In the genomic region with DNA sequence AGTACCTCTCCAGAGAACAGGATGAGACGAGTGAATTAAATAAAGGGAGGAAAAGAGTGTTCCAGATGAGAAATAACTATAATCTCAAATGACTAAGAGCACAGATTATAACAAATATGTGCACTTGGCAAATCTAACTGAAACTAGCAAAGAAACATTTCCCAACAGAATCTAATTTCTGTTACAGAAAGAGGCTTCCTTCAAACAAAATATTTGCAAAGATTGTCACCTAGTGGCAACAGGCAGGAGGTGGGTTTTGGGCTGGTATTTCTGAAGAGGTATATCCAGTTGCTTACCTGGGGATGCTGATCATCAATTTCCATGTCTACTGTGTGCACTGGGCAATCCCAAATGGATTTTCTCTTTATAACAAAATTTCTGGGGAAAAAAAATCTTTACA, we compare ENCODE assay signal across 11 cellular contexts. TPM values are rescaled to one million over a fixed set of nuclear protein-coding genes. Genes with fewer than 3 reads are reported as not detected.
DNase-seq lines count a peak whose midpoint lies in the region; ATAC-seq and TF ChIP-seq lines count a peak whose summit lies in the region.
"Had no signal": no experiment of that assay in that cellular context is flagged by ENCODE, and none has a peak within 500 bp of the region (broad histone marks: within the 10 kb centered on the region; RNA-seq: fewer than 3 reads in every experiment).

No MANE protein-coding gene starts in this region.

- no peaks in the 10 kb centered on the region for H3K36me3 ChIP-seq in MM.1S (replicated peaks; ENCODE audit: insufficient read depth, low read length)
- no peaks in the 10 kb centered on the region for H3K36me3 ChIP-seq in CD8-positive, alpha-beta T cell (ENCODE audit: insufficient read depth, low read length)
- H3K36me3 ChIP-seq: BLaER1 treated with 17β-estradiol and CSF1 and Interleukin-3, amounts not matched to agents 10 nM and 100 nM had no signal

- H3K79me2 ChIP-seq in MM.1S (ENCODE audit: low read length) = no peaks in the 10 kb centered on the region

- DNase-seq in NCI-H2171 treated with DMSO at 0.1 percent for 48 hours (lab: John Stamatoyannopoulos, UW) (peak; percentile 19), NCI-H2171 (lab: John Stamatoyannopoulos, UW) (no peak), MM.1S (peak; percentile 28), choroid plexus epithelial cell (ENCODE audit: low read depth) (peak; percentile 34), progenitor cell of endocrine pancreas (ENCODE audit: low spot score, unreplicated experiment) (no peak)
- DNase-seq in CD8-positive, alpha-beta T cell = no peak
- DNase-seq in central memory CD4-positive, alpha-beta T cell = no peak
- DNase-seq: activated T-cell treated with anti-CD3 and anti-CD28 coated beads, Interleukin-2, amount 50 U/mL, for 24 hours had no signal

- no peak overlapping the region for H3K4me3 Mint-ChIP-seq in progenitor cell of endocrine pancreas (ENCODE audit: low read depth)
- H3K4me3 Mint-ChIP-seq in CD8-positive, alpha-beta T cell = no peak overlapping the region
- H3K4me3 Mint-ChIP-seq: activated T-cell treated with anti-CD3 and anti-CD28 coated beads, Interleukin-2, amount 50 U/mL, for 24 hours had no signal

- no peaks in the 10 kb centered on the region for H3K4me1 ChIP-seq in MM.1S (ENCODE audit: low read length)
- H3K4me1 ChIP-seq in CD8-positive, alpha-beta T cell (ENCODE audit: insufficient read depth, low read length) = no peaks in the 10 kb centered on the region

- no peaks in the 10 kb centered on the region for H4K20me1 ChIP-seq in MM.1S (ENCODE audit: insufficient read depth, low read length)
- H4K20me1 ChIP-seq: BLaER1 treated with 17β-estradiol and CSF1 and Interleukin-3, amounts not matched to agents 10 nM and 100 nM had no signal

- H3K36me3 Mint-ChIP-seq in progenitor cell of endocrine pancreas (ENCODE audit: insufficient read depth) = no peaks in the 10 kb centered on the region
- H3K36me3 Mint-ChIP-seq in CD8-positive, alpha-beta T cell = no peaks in the 10 kb centered on the region

- no peak for ATAC-seq in CD8-positive, alpha-beta T cell
- ATAC-seq in HG03469 (IDR thresholded peaks at IDR 0.05; ENCODE audit: unreplicated experiment) = no peak

- no peaks in the 10 kb centered on the region for H3K27me3 ChIP-seq in MM.1S (replicated peaks; ENCODE audit: insufficient read depth, low read length)
- no peaks in the 10 kb centered on the region for H3K27me3 ChIP-seq in CD8-positive, alpha-beta T cell (ENCODE audit: insufficient read depth, low read length)
- H3K27me3 ChIP-seq: BLaER1 treated with 17β-estradiol and CSF1 and Interleukin-3, amounts not matched to agents 10 nM and 100 nM had no signal

- H3K27ac ChIP-seq in MM.1S (ENCODE audit: low read length) = no peak overlapping the region
- H3K27ac ChIP-seq in CD8-positive, alpha-beta T cell (ENCODE audit: low read depth, low read length) = no peak overlapping the region
- H3K27ac ChIP-seq: BLaER1 treated with 17β-estradiol and CSF1 and Interleukin-3, amounts not matched to agents 10 nM and 100 nM; SK-N-MC had no signal

- CTCF ChIA-PET in CD8-positive, alpha-beta T cell (lab: Charles Lee) = no interaction called here

- peaks cover 26% of the 10 kb centered on the region for H3K4me1 Mint-ChIP-seq in progenitor cell of endocrine pancreas (ENCODE audit: low read depth)
- H3K4me1 Mint-ChIP-seq in CD8-positive, alpha-beta T cell (ENCODE audit: low read depth) = peaks cover 7% of the 10 kb centered on the region

- H3K27ac Mint-ChIP-seq in progenitor cell of endocrine pancreas = peak overlapping the region; percentile 43
- no peak overlapping the region for H3K27ac Mint-ChIP-seq in CD8-positive, alpha-beta T cell
- H3K27ac Mint-ChIP-seq: activated T-cell treated with anti-CD3 and anti-CD28 coated beads, Interleukin-2, amount 50 U/mL, for 24 hours had no signal

- no peaks in the 10 kb centered on the region for H3K9me2 ChIP-seq in MM.1S (replicated peaks; ENCODE audit: insufficient read depth, low read length)

- H3K4me2 ChIP-seq in MM.1S (ENCODE audit: low read depth, low read length) = no peak overlapping the region
- H3K4me2 ChIP-seq: BLaER1 treated with 17β-estradiol and CSF1 and Interleukin-3, amounts not matched to agents 10 nM and 100 nM had no signal

- intact Hi-C loops in CD8-positive, alpha-beta T cell (cut with DNase I, micrococcal nuclease) = loop anchor here in 1 of 2 experiments (2.0 kb wide), 1 partner anchor 899 kb away; no protein-coding TSS in a partner anchor

- H3F3A ChIP-seq in MM.1S (ENCODE audit: insufficient read depth, low read length) = no peaks in the 10 kb centered on the region

- H2AFZ ChIP-seq in MM.1S (ENCODE audit: low read length) = no peak overlapping the region

- TF ChIP-seq CTCF in MM.1S (IDR thresholded peaks at IDR 0.05; ENCODE audit: low read length) (peak; percentile 39), choroid plexus epithelial cell (conservative IDR thresholded peaks at IDR 0.05; ENCODE audit: low read depth, low read length) (peak; percentile 54), progenitor cell of endocrine pancreas (IDR thresholded peaks at IDR 0.05; ENCODE audit: unreplicated experiment) (peak; percentile 58)
- no peak for TF ChIP-seq CTCF in CD8-positive, alpha-beta T cell (IDR thresholded peaks at IDR 0.05)

- no peaks in the 10 kb centered on the region for H3K9me3 ChIP-seq in MM.1S (replicated peaks; ENCODE audit: insufficient read depth, low read length)
- H3K9me3 ChIP-seq in CD8-positive, alpha-beta T cell (ENCODE audit: low read length) = no peaks in the 10 kb centered on the region
- H3K9me3 ChIP-seq: BLaER1 treated with 17β-estradiol and CSF1 and Interleukin-3, amounts not matched to agents 10 nM and 100 nM had no signal

- H3K9me3 Mint-ChIP-seq in progenitor cell of endocrine pancreas (ENCODE audit: low read depth) = no peaks in the 10 kb centered on the region
- H3K9me3 Mint-ChIP-seq in CD8-positive, alpha-beta T cell = no peaks in the 10 kb centered on the region
- H3K9me3 Mint-ChIP-seq: activated T-cell treated with anti-CD3 and anti-CD28 coated beads, Interleukin-2, amount 50 U/mL, for 24 hours had no signal

- no peak overlapping the region for H3K9ac ChIP-seq in MM.1S (ENCODE audit: low read length)
- H3K9ac ChIP-seq: BLaER1 treated with 17β-estradiol and CSF1 and Interleukin-3, amounts not matched to agents 10 nM and 100 nM had no signal

- POLR2A ChIA-PET in CD8-positive, alpha-beta T cell (lab: Charles Lee) = no interaction called here

- no peak overlapping the region for H3K4me3 ChIP-seq in MM.1S (ENCODE audit: low read length)
- no peak overlapping the region for H3K4me3 ChIP-seq in choroid plexus epithelial cell (ENCODE audit: low read depth, low read length)
- no peak overlapping the region for H3K4me3 ChIP-seq in CD8-positive, alpha-beta T cell (ENCODE audit: low read depth, low read length)
- H3K4me3 ChIP-seq: BLaER1 treated with 17β-estradiol and CSF1 and Interleukin-3, amounts not matched to agents 10 nM and 100 nM; SK-N-MC had no signal

- H3K27me3 Mint-ChIP-seq in progenitor cell of endocrine pancreas = no peaks in the 10 kb centered on the region
- H3K27me3 Mint-ChIP-seq in CD8-positive, alpha-beta T cell (ENCODE audit: low read depth) = peaks cover 20% of the 10 kb centered on the region

RNA-seq across cellular contexts. Expression of gene SPDL1, which starts 5.6 kb away (rescaled TPM):
- 38.1 and 38.3 TPM in 2 replicates for total RNA-seq in progenitor cell of endocrine pancreas
- 1 to 10 TPM; 5.2 to 6.9 TPM for total RNA-seq in CD8-positive, alpha-beta T cell

RNA-seq across cellular contexts. Expression of gene DOCK2, which starts 59.1 kb away (rescaled TPM):
- 0.78 TPM in 1 of 2 replicates, not detected in the other for total RNA-seq in progenitor cell of endocrine pancreas
- 100 to 1,000 TPM; 194 to 197 TPM for total RNA-seq in CD8-positive, alpha-beta T cell

Comparison
In these comparisons a context has a peak if more than half of its experiments do, and no peak if none do; other contexts are left out.
1. DNase-seq: peak in NCI-H2171 treated with DMSO at 0.1 percent for 48 hours (single experiment), MM.1S (single experiment) and choroid plexus epithelial cell (single experiment); none in NCI-H2171 (single experiment), progenitor cell of endocrine pancreas (single experiment), CD8-positive, alpha-beta T cell (0 of 7) and central memory CD4-positive, alpha-beta T cell (single experiment).
2. RNA of gene DOCK2, which starts 59.1 kb away (total RNA-seq): 194 to 197 TPM in CD8-positive, alpha-beta T cell; 0.78 TPM in progenitor cell of endocrine pancreas; every median in the first group is over 100 times any median in the second.